1 cellular context compared by ENCODE assay signal in the genomic region with DNA sequence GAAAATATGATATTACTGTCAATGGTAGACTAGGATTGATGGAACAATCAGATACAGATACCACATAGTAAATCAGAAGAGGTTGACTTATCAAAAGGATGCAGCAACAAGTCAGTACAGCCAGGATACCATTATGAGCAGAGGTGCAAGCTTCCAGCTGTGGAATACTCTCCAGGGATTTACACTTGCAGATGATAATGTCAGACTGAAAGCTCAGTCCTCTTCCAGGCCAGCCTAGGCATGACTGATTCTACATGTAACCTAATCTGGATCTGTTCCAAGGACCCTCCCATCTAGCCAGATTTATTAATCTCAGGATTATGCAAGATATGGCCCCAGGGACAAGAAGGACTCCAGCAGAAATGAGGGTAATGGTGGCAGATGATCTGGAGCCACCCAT.
A peak's percentile ranks its signal among the peaks of the same experiment; 100 is the strongest.
TF ChIP-seq lines count a peak whose summit lies in the region.

No MANE protein-coding gene starts in this region.

TF ChIP-seq in HEK293, 187 proteins besides CTCF, POLR2A, EP300 and RAD21 (continued from another document):
- TF ChIP-seq, protein P1, sequence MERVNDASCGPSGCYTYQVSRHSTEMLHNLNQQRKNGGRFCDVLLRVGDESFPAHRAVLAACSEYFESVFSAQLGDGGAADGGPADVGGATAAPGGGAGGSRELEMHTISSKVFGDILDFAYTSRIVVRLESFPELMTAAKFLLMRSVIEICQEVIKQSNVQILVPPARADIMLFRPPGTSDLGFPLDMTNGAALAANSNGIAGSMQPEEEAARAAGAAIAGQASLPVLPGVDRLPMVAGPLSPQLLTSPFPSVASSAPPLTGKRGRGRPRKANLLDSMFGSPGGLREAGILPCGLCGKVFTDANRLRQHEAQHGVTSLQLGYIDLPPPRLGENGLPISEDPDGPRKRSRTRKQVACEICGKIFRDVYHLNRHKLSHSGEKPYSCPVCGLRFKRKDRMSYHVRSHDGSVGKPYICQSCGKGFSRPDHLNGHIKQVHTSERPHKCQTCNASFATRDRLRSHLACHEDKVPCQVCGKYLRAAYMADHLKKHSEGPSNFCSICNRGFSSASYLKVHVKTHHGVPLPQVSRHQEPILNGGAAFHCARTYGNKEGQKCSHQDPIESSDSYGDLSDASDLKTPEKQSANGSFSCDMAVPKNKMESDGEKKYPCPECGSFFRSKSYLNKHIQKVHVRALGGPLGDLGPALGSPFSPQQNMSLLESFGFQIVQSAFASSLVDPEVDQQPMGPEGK (tag by site-specific recombination; IDR thresholded peaks at IDR 0.05) = peak; percentile 21
- TF ChIP-seq, protein P2, sequence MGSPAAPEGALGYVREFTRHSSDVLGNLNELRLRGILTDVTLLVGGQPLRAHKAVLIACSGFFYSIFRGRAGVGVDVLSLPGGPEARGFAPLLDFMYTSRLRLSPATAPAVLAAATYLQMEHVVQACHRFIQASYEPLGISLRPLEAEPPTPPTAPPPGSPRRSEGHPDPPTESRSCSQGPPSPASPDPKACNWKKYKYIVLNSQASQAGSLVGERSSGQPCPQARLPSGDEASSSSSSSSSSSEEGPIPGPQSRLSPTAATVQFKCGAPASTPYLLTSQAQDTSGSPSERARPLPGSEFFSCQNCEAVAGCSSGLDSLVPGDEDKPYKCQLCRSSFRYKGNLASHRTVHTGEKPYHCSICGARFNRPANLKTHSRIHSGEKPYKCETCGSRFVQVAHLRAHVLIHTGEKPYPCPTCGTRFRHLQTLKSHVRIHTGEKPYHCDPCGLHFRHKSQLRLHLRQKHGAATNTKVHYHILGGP (tag by site-specific recombination; IDR thresholded peaks at IDR 0.05) = 0 out of 2 replicates have a peak, but pooled peaks have one; percentile 27
- no peak for TF ChIP-seq FEZF1 (tag by site-specific recombination; IDR thresholded peaks at IDR 0.05)
- peak; percentile 38; the same call in 1 of the 2 replicates for TF ChIP-seq ZBTB17 (tag by site-specific recombination; IDR thresholded peaks at IDR 0.05)
- 0 out of 2 replicates have a peak, but pooled peaks have one; percentile 9 for TF ChIP-seq ZNF600 (tag by site-specific recombination; IDR thresholded peaks at IDR 0.05)
- TF ChIP-seq, protein P3, sequence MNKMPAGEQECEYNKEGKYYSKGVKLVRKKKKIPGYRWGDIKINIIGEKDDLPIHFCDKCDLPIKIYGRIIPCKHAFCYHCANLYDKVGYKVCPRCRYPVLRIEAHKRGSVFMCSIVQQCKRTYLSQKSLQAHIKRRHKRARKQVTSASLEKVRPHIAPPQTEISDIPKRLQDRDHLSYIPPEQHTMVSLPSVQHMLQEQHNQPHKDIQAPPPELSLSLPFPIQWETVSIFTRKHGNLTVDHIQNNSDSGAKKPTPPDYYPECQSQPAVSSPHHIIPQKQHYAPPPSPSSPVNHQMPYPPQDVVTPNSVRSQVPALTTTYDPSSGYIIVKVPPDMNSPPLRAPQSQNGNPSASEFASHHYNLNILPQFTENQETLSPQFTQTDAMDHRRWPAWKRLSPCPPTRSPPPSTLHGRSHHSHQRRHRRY (tag by site-specific recombination; IDR thresholded peaks at IDR 0.05) = no peak
- no peak for TF ChIP-seq ZNF555 (tag by site-specific recombination; conservative IDR thresholded peaks at IDR 0.05)
- TF ChIP-seq KLF10 (tag by site-specific recombination; IDR thresholded peaks at IDR 0.05) = 0 out of 2 replicates have a peak, but pooled peaks have one; percentile 40
- TF ChIP-seq, protein P4, sequence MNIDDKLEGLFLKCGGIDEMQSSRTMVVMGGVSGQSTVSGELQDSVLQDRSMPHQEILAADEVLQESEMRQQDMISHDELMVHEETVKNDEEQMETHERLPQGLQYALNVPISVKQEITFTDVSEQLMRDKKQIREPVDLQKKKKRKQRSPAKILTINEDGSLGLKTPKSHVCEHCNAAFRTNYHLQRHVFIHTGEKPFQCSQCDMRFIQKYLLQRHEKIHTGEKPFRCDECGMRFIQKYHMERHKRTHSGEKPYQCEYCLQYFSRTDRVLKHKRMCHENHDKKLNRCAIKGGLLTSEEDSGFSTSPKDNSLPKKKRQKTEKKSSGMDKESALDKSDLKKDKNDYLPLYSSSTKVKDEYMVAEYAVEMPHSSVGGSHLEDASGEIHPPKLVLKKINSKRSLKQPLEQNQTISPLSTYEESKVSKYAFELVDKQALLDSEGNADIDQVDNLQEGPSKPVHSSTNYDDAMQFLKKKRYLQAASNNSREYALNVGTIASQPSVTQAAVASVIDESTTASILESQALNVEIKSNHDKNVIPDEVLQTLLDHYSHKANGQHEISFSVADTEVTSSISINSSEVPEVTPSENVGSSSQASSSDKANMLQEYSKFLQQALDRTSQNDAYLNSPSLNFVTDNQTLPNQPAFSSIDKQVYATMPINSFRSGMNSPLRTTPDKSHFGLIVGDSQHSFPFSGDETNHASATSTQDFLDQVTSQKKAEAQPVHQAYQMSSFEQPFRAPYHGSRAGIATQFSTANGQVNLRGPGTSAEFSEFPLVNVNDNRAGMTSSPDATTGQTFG (tag by site-specific recombination; IDR thresholded peaks at IDR 0.05; ENCODE audit: borderline replicate concordance) = no peak
- no peak for TF ChIP-seq ZNF529 (tag by site-specific recombination; IDR thresholded peaks at IDR 0.05; ENCODE audit: insufficient replicate concordance)
